ENCODE assay signal across 12 cellular contexts in genomic region chr5:33148076-33148501, GRCh38.
A peak's percentile ranks its signal among the peaks of the same experiment; 100 is the strongest.
DNase-seq lines count a peak whose midpoint lies in the region; ATAC-seq and TF ChIP-seq lines count a peak whose summit lies in the region.
"Had no signal": no experiment of that assay in that cellular context is flagged by ENCODE, and none has a peak within 500 bp of the region (broad histone marks: within the 10 kb centered on the region; RNA-seq: fewer than 3 reads in every experiment).

No MANE protein-coding gene starts in this region.

- peaks cover 3% of the 10 kb centered on the region for H3K4me1 ChIP-seq in testis
- no peaks in the 10 kb centered on the region for H3K4me1 ChIP-seq in Karpas-422 (ENCODE audit: low read length)

- H3K27me3 ChIP-seq in testis (no peaks in the 10 kb centered on the region), Karpas-422 (ENCODE audit: low read length) (no peaks in the 10 kb centered on the region)

- WGBS in testis, 2 donors: 61 to 63% methylated on average over 3 of the region's 3 CpGs

- H3K9me2 ChIP-seq in Karpas-422 (replicated peaks; ENCODE audit: insufficient read depth, low read length): no peaks in the 10 kb centered on the region

- intact Hi-C loops in testis (cut with DNase I; ENCODE audit: low total_unique reads): no loop called here

- H3K4me2 ChIP-seq in Karpas-422 (ENCODE audit: low read depth, low read length, poor library complexity, severe bottlenecking): no peak overlapping the region

- no peak overlapping the region for H3K4me3 ChIP-seq in testis
- no peak overlapping the region for H3K4me3 ChIP-seq in Karpas-422 (ENCODE audit: low read length)

- H3K36me3 ChIP-seq in testis (ENCODE audit: low read depth, missing control alignments) (no peaks in the 10 kb centered on the region), Karpas-422 (ENCODE audit: insufficient read depth, low read length) (no peaks in the 10 kb centered on the region)

- ATAC-seq in GM21381 (IDR thresholded peaks at IDR 0.05; ENCODE audit: unreplicated experiment): no peak
- ATAC-seq: naive thymus-derived CD4-positive, alpha-beta T cell had no signal

- TF ChIP-seq POLR2A in testis (IDR thresholded peaks at IDR 0.05): no peak

- peak; percentile 89 for DNase-seq in HS-5 (ENCODE audit: low read depth)
- peak; percentile 77 for DNase-seq in amniotic stem cell (lab: John Stamatoyannopoulos, UW)
- peak; percentile 93 for DNase-seq in iris pigment epithelial cell (ENCODE audit: low read depth)
- DNase-seq in testis: peak; percentile 69
- DNase-seq in NK-92 treated with Interleukin-12 subunit alpha and Interleukin-12 subunit beta, amount 100 ng/mL, for 24 hours (lab: John Stamatoyannopoulos, UW): no peak
- DNase-seq in Karpas-422: no peak
- DNase-seq in SHP77 (lab: John Stamatoyannopoulos, UW): no peak
- DNase-seq: activated T-cell treated with anti-CD3 and anti-CD28 coated beads, Interleukin-2, amount 50 U/mL, for 48 hours; GF-D8; naive thymus-derived CD4-positive, alpha-beta T cell; NCI-H187 treated with DMSO at 0.1 percent for 48 hours had no signal

- H3K9ac ChIP-seq in Karpas-422 (ENCODE audit: low read length): no peak overlapping the region

- TF ChIP-seq CTCF in testis (IDR thresholded peaks at IDR 0.05): no peak

- H4K20me1 ChIP-seq in Karpas-422 (ENCODE audit: insufficient read depth, low read depth, low read length): no peaks in the 10 kb centered on the region

- no peaks in the 10 kb centered on the region for H3K79me2 ChIP-seq in Karpas-422 (ENCODE audit: low read length)

- H3K27ac ChIP-seq in testis: no peak overlapping the region
- no peak overlapping the region for H3K27ac ChIP-seq in Karpas-422 (ENCODE audit: low read length)

- H2AFZ ChIP-seq in Karpas-422 (ENCODE audit: low read length): no peak overlapping the region

- H3K9me3 ChIP-seq in testis (no peaks in the 10 kb centered on the region), Karpas-422 (ENCODE audit: low read length) (no peaks in the 10 kb centered on the region)

Comparison
In these comparisons a context has a peak if more than half of its experiments do, and no peak if none do; other contexts are left out.
1. DNase-seq: peak in HS-5 (single experiment), amniotic stem cell (single experiment), iris pigment epithelial cell (single experiment) and testis (single experiment); none in NK-92 treated with Interleukin-12 subunit alpha and Interleukin-12 subunit beta, amount 100 ng/mL, for 24 hours (single experiment), Karpas-422 (single experiment) and SHP77 (0 of 2).